Comparison of ENCODE assay signal across 8 cellular contexts in the genomic region with DNA sequence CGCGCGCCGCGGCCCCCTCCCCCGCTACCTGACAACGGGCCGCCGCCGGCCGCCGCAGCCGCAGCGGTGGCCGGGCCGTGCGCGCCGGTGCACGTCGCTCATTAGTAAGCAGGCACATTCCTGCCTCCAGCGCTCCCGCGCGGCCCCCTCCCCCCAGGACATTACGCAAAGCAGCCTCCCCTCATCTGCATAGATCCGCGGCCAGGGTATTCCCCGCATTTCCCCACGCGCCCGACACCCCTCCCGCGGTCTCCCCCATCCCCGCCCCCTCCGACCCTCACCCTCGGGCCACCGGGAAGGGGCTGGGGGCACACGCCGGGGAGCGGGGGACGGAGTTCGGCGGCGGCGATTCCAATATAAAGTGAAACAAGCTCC. TPM values are rescaled to one million over a fixed set of nuclear protein-coding genes. Genes with fewer than 3 reads are reported as not detected.
A peak's percentile ranks its signal among the peaks of the same experiment; 100 is the strongest.
DNase-seq lines count a peak whose midpoint lies in the region; ATAC-seq, FAIRE-seq and TF ChIP-seq lines count a peak whose summit lies in the region.

A gene with protein sequence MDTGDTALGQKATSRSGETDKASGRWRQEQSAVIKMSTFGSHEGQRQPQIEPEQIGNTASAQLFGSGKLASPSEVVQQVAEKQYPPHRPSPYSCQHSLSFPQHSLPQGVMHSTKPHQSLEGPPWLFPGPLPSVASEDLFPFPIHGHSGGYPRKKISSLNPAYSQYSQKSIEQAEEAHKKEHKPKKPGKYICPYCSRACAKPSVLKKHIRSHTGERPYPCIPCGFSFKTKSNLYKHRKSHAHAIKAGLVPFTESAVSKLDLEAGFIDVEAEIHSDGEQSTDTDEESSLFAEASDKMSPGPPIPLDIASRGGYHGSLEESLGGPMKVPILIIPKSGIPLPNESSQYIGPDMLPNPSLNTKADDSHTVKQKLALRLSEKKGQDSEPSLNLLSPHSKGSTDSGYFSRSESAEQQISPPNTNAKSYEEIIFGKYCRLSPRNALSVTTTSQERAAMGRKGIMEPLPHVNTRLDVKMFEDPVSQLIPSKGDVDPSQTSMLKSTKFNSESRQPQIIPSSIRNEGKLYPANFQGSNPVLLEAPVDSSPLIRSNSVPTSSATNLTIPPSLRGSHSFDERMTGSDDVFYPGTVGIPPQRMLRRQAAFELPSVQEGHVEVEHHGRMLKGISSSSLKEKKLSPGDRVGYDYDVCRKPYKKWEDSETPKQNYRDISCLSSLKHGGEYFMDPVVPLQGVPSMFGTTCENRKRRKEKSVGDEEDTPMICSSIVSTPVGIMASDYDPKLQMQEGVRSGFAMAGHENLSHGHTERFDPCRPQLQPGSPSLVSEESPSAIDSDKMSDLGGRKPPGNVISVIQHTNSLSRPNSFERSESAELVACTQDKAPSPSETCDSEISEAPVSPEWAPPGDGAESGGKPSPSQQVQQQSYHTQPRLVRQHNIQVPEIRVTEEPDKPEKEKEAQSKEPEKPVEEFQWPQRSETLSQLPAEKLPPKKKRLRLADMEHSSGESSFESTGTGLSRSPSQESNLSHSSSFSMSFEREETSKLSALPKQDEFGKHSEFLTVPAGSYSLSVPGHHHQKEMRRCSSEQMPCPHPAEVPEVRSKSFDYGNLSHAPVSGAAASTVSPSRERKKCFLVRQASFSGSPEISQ (N-terminal part only) (minus strand): TSS at position 106 of the 375 bp plus-strand sequence. CDS start 170,438 bp downstream, outside the sequence.

- no peak for TF ChIP-seq EP300 in tibial nerve (IDR thresholded peaks at IDR 0.05)

- peak within 1 kb of the TSS; percentile 89 for H2AFZ ChIP-seq in SU-DHL-6 (ENCODE audit: low read depth, low read length, severe bottlenecking)

- no peaks in the 10 kb centered on the region for H4K20me1 ChIP-seq in SU-DHL-6 (ENCODE audit: low read depth, low read length)

- H3K9me2 ChIP-seq in SU-DHL-6 (replicated peaks; ENCODE audit: insufficient read depth, low read length): no peaks in the 10 kb centered on the region

- peak; percentile 50 for DNase-seq in BE2C
- DNase-seq in HT-29 (ENCODE audit: low spot score): peak; percentile 70
- peak; percentile 79 to 88 for DNase-seq in activated naive CD4-positive, alpha-beta T cell treated with anti-CD3 and anti-CD28 coated beads, Interleukin-2, amount 50 U/mL, for 72 hours (ENCODE audit: low spot score in 2 of 2)
- DNase-seq in head of caudate nucleus: peak; percentile 69 to 92 (median 81)
- peak; percentile 90 to 94 (median 92) for DNase-seq in pancreas
- peak; percentile 78 to 84 for DNase-seq in tibial nerve (ENCODE audit: low spot score in 2 of 2)

- H3K36me3 Mint-ChIP-seq in activated naive CD4-positive, alpha-beta T cell treated with anti-CD3 and anti-CD28 coated beads, Interleukin-2, amount 50 U/mL, for 72 hours: peaks cover 13% of the 10 kb centered on the region in 2 donors

- H3K27ac ChIP-seq in SU-DHL-6 (ENCODE audit: low read depth, low read length) (peak within 1 kb of the TSS; percentile 95), pancreas (peak within 1 kb of the TSS; percentile 94 to 99 (median 97)), tibial nerve (peak within 1 kb of the TSS; percentile 94 to 99 (median 97))

- H3K4me1 ChIP-seq in BE2C (no peaks in the 10 kb centered on the region; the same call in 1 of the 2 replicates), pancreas (peaks cover 8 to 36% (median 31%) of the 10 kb centered on the region in 3 donors), tibial nerve (peaks cover 0 to 27% (median 10%) of the 10 kb centered on the region in 4 donors)

- intact Hi-C loops in head of caudate nucleus (cut with DNase I) (loop anchor here (5.0 to 10.0 kb wide), 3 partner anchors 60 to 253 kb away; no protein-coding TSS in a partner anchor), pancreas (cut with DNase I) (no loop called here)

- no peaks in the 10 kb centered on the region for H3K9me3 ChIP-seq in BE2C
- H3K9me3 ChIP-seq in SU-DHL-6 (ENCODE audit: insufficient read depth, low read length): no peaks in the 10 kb centered on the region
- H3K9me3 ChIP-seq in pancreas: no peaks in the 10 kb centered on the region
- no peaks in the 10 kb centered on the region for H3K9me3 ChIP-seq in tibial nerve

- peak within 1 kb of the TSS; percentile 93 for H3K4me2 ChIP-seq in SU-DHL-6 (ENCODE audit: low read depth, low read length, poor library complexity, severe bottlenecking)

- peak within 1 kb of the TSS; percentile 87 for H3K9ac ChIP-seq in SU-DHL-6 (ENCODE audit: low read length)

- peak within 1 kb of the TSS; percentile 96 to 100 for H3K27ac Mint-ChIP-seq in activated naive CD4-positive, alpha-beta T cell treated with anti-CD3 and anti-CD28 coated beads, Interleukin-2, amount 50 U/mL, for 72 hours

- H3K4me3 ChIP-seq in BE2C (ENCODE audit: low read depth, low read length): peak within 1 kb of the TSS; percentile 73
- peak within 1 kb of the TSS; percentile 89 for H3K4me3 ChIP-seq in SU-DHL-6 (ENCODE audit: insufficient read depth, low read length, poor library complexity, severe bottlenecking)
- peak within 1 kb of the TSS; percentile 50 to 89 (median 75) for H3K4me3 ChIP-seq in pancreas
- H3K4me3 ChIP-seq in tibial nerve: peak within 1 kb of the TSS; percentile 63 to 94 (median 90)

- FAIRE-seq in pancreas (lab: Jason Lieb, UNC): no peak

- no peak for TF ChIP-seq CTCF in BE2C (IDR thresholded peaks at IDR 0.05; ENCODE audit: low read depth, low read length)
- TF ChIP-seq CTCF in SU-DHL-6 (IDR thresholded peaks at IDR 0.05; ENCODE audit: insufficient read depth, low read length, poor library complexity, severe bottlenecking): no peak
- no peak for TF ChIP-seq CTCF in pancreas (IDR thresholded peaks at IDR 0.05)
- no peak for TF ChIP-seq CTCF in tibial nerve (IDR thresholded peaks at IDR 0.05)

- peaks cover 41% of the 10 kb centered on the region for H3F3A ChIP-seq in SU-DHL-6 (ENCODE audit: insufficient read depth)

- H3K79me2 ChIP-seq in SU-DHL-6 (ENCODE audit: insufficient read depth, low read length): peaks cover 33% of the 10 kb centered on the region

- H3K27me3 ChIP-seq in BE2C: peaks cover 61% of the 10 kb centered on the region
- H3K27me3 ChIP-seq in SU-DHL-6 (ENCODE audit: low read length): no peaks in the 10 kb centered on the region
- H3K27me3 ChIP-seq in pancreas: no peaks in the 10 kb centered on the region
- no peaks in the 10 kb centered on the region for H3K27me3 ChIP-seq in tibial nerve

- ATAC-seq in GM19395 (IDR thresholded peaks at IDR 0.05; ENCODE audit: unreplicated experiment) (peak; percentile 24), pancreas (peak; percentile 42 to 61 (median 56))
- peak; percentile 52 to 53 for ATAC-seq in activated naive CD4-positive, alpha-beta T cell treated with anti-CD3 and anti-CD28 coated beads, Interleukin-2, amount 50 U/mL, for 72 hours

- no peaks in the 10 kb centered on the region for H3K9me3 Mint-ChIP-seq in activated naive CD4-positive, alpha-beta T cell treated with anti-CD3 and anti-CD28 coated beads, Interleukin-2, amount 50 U/mL, for 72 hours

- H3K36me3 ChIP-seq in BE2C: no peaks in the 10 kb centered on the region
- no peaks in the 10 kb centered on the region for H3K36me3 ChIP-seq in SU-DHL-6 (ENCODE audit: low read length)
- no peaks in the 10 kb centered on the region for H3K36me3 ChIP-seq in pancreas
- no peaks in the 10 kb centered on the region for H3K36me3 ChIP-seq in tibial nerve

- no peak for TF ChIP-seq POLR2A in tibial nerve (IDR thresholded peaks at IDR 0.05)

- 0 to 1% methylated on average over 43 to 46 of the region's 46 CpGs for WGBS in pancreas, 2 donors
- WGBS in tibial nerve, 2 donors: 0 to 1% methylated on average over 14 to 30 of the region's 46 CpGs

RNA-seq across cellular contexts. Expression of the gene that starts here (rescaled TPM):
- 0.51 TPM for polyA plus RNA-seq in BE2C (2012; ENCODE audit: insufficient read depth, insufficient read length, low read depth)
- total RNA-seq in HT-29 (2014; rRNA removed; shearing (Covaris generic)): 4.5 and 5.3 TPM in 2 replicates
- 10 to 100 TPM; 23.8 to 33.1 TPM for total RNA-seq in activated naive CD4-positive, alpha-beta T cell treated with anti-CD3 and anti-CD28 coated beads, Interleukin-2, amount 50 U/mL, for 72 hours
- total RNA-seq in pancreas: 10 to 100 TPM in 3 of 6 donors, 1 to 10 TPM in 3; 7.5 to 14.0 (median 9.8) TPM
- polyA plus RNA-seq in pancreas: 1 to 10 TPM; 3.8 to 5.1 TPM
- total RNA-seq in tibial nerve: 10 to 100 TPM; 15.9 to 24.0 (median 19.9) TPM

Comparison
In these comparisons a context has a peak if more than half of its experiments do, and no peak if none do; other contexts are left out.
1. Peak in every context shown above with its lines: DNase-seq, ATAC-seq, H3K4me3 ChIP-seq and H3K27ac ChIP-seq.